In genomic region chr1:53371121-53371666, GRCh38 we compare ENCODE assay signal across 24 cellular contexts. TPM values are rescaled to one million over a fixed set of nuclear protein-coding genes. Genes with fewer than 3 reads are reported as not detected.
DNase-seq lines count a peak whose midpoint lies in the region; ATAC-seq, FAIRE-seq and TF ChIP-seq lines count a peak whose summit lies in the region.
"Had no signal": no experiment of that assay in that cellular context is flagged by ENCODE, and none has a peak within 500 bp of the region (broad histone marks: within the 10 kb centered on the region; RNA-seq: fewer than 3 reads in every experiment).

No MANE protein-coding gene starts in this region.

- no peak overlapping the region for H3T11ph ChIP-seq in H9 (ENCODE audit: low read length)

- H3K18ac ChIP-seq in H9 (ENCODE audit: insufficient read length, low read depth, low read length) = no peak overlapping the region

- no peaks in the 10 kb centered on the region for H3K27me3 ChIP-seq in H9 (ENCODE audit: insufficient read depth, low read length)
- H3K27me3 ChIP-seq: transverse colon had no signal

- peaks cover 31% of the 10 kb centered on the region for H3K27me3 Mint-ChIP-seq in H9 (ENCODE audit: low read depth)
- H3K27me3 Mint-ChIP-seq: stimulated activated memory B cell treated with anti-CD40 and anti-IgM and Interleukin-4, amounts not matched to agents 10 μg/mL and 1 μg/mL and 100 μg/mL, for 72 hours had no signal

- no peaks in the 10 kb centered on the region for H4K20me1 ChIP-seq in H9 (ENCODE audit: control insufficient read depth, insufficient read depth, insufficient read length)

- H4K5ac ChIP-seq in H9 (ENCODE audit: insufficient read length, low read depth, low read length) = no peak overlapping the region

- peaks cover 13 to 23% of the 10 kb centered on the region in 2 experiments for H3K4me1 Mint-ChIP-seq in H9

- H4K91ac ChIP-seq in H9 (ENCODE audit: insufficient read length, low read depth, low read length) = no peak overlapping the region

- no CpG with 5 or more reads among the region's 15 CpGs for WGBS in H9 (ENCODE audit: extremely low coverage, insufficient read length, low lambda C conversion rate)

- no peak overlapping the region for H3K4me3 Mint-ChIP-seq in H9
- H3K4me3 Mint-ChIP-seq: HFFc6; nephron progenitor cell; stimulated activated memory B cell treated with anti-CD40 and anti-IgM and Interleukin-4, amounts not matched to agents 10 μg/mL and 1 μg/mL and 100 μg/mL, for 72 hours had no signal

- H3K9ac ChIP-seq in H9 (ENCODE audit: extremely low read depth, insufficient read length, low read length) = no peak overlapping the region

- H2BK5ac ChIP-seq in H9 (ENCODE audit: insufficient read length, low read length) = no peak overlapping the region

- no peaks in the 10 kb centered on the region; a peak in 1 of 5 replicates for H3K9me3 Mint-ChIP-seq in H9
- H3K9me3 Mint-ChIP-seq: HFFc6; nephron progenitor cell; stimulated activated memory B cell treated with anti-CD40 and anti-IgM and Interleukin-4, amounts not matched to agents 10 μg/mL and 1 μg/mL and 100 μg/mL, for 72 hours had no signal

- H3K9me3 ChIP-seq in H9 (ENCODE audit: control insufficient read depth, low read depth, low read length) = no peaks in the 10 kb centered on the region
- H3K9me3 ChIP-seq: transverse colon had no signal

- H2AK5ac ChIP-seq in H9 (ENCODE audit: insufficient read length, low read length) = no peak overlapping the region

- H3K79me2 ChIP-seq in H9 (ENCODE audit: insufficient read depth, low read length) = no peaks in the 10 kb centered on the region

- no peak overlapping the region for H3K27ac Mint-ChIP-seq in H9
- H3K27ac Mint-ChIP-seq: HFFc6; stimulated activated memory B cell treated with anti-CD40 and anti-IgM and Interleukin-4, amounts not matched to agents 10 μg/mL and 1 μg/mL and 100 μg/mL, for 72 hours had no signal

- intact Hi-C loops in posterior vena cava (cut with DNase I) = no loop called here

- ATAC-seq in activated CD4-positive, CD25-positive, alpha-beta regulatory T cell treated with anti-CD3 and anti-CD28 coated beads, Interleukin-2, amount 50 U/mL, for 24 hours = no peak
- no peak for ATAC-seq in HG02798 (IDR thresholded peaks at IDR 0.05; ENCODE audit: poor library complexity, unreplicated experiment)
- ATAC-seq: stimulated activated memory B cell treated with anti-CD40 and anti-IgM and Interleukin-4, amounts not matched to agents 10 μg/mL and 1 μg/mL and 100 μg/mL, for 72 hours had no signal

- no peak for TF ChIP-seq CTCF in H9 (conservative IDR thresholded peaks at IDR 0.05)
- no peak for TF ChIP-seq CTCF in coronary artery (IDR thresholded peaks at IDR 0.05)
- TF ChIP-seq CTCF in D721Med (IDR thresholded peaks at IDR 0.05; ENCODE audit: insufficient read depth, missing control alignments) = no peak

- peak; percentile 19 for DNase-seq in activated CD4-positive, CD25-positive, alpha-beta regulatory T cell treated with anti-CD3 and anti-CD28 coated beads, Interleukin-2, amount 50 U/mL, for 72 hours
- DNase-seq in H9 (peak; percentile 25), coronary artery (ENCODE audit: low spot score) (peak; percentile 53), posterior vena cava (ENCODE audit: low spot score) (peak; percentile 74), D721Med (ENCODE audit: insufficient read length, low spot score) (no peak), DMS153 treated with DMSO at 0.1 percent for 48 hours (lab: John Stamatoyannopoulos, UW; ENCODE audit: unreplicated experiment) (no peak)
- DNase-seq: activated CD4-positive, alpha-beta T cell treated with anti-CD3 and anti-CD28 coated beads, Interleukin-2, amount 50 U/mL, for 4 hours; amniotic stem cell; caudate nucleus; DMS53; effector CD4-positive, alpha-beta T cell; glutamatergic neuron; HFFc6; Kasumi-1; mesenchymal stem cell; NCI-H1092; nephron progenitor cell; RPMI8226; transverse colon had no signal

- no peak overlapping the region for H3K4me2 ChIP-seq in H9 (ENCODE audit: insufficient read depth, insufficient read length, low read length)

- no peak overlapping the region for H3K23ac ChIP-seq in H9 (ENCODE audit: insufficient read length, low read depth, low read length)

- H3K4ac ChIP-seq in H9 (ENCODE audit: low read depth, low read length) = no peak overlapping the region

- H3K36me3 Mint-ChIP-seq in H9 (ENCODE audit: insufficient read depth in 1 of 3, low read depth in 3 of 3) = no peaks in the 10 kb centered on the region
- H3K36me3 Mint-ChIP-seq: stimulated activated memory B cell treated with anti-CD40 and anti-IgM and Interleukin-4, amounts not matched to agents 10 μg/mL and 1 μg/mL and 100 μg/mL, for 72 hours had no signal

- H3K4me1 ChIP-seq in H9 (ENCODE audit: insufficient read depth, low read length) = peaks cover 1% of the 10 kb centered on the region; the same call in 1 of the 2 replicates

- no peak overlapping the region for H3K4me3 ChIP-seq in coronary artery
- H3K4me3 ChIP-seq: transverse colon had no signal

- H4K8ac ChIP-seq in H9 (replicated peaks; ENCODE audit: insufficient read length, low read depth, low read length) = no peak overlapping the region

- H3K14ac ChIP-seq in H9 (ENCODE audit: insufficient read depth, low read length) = 0 out of 2 replicates have a peak overlapping the region, but pooled peaks have one; percentile 41

- H2BK20ac ChIP-seq in H9 (ENCODE audit: low read depth, low read length, poor library complexity, severe bottlenecking) = no peak overlapping the region

- no peak overlapping the region for H2BK15ac ChIP-seq in H9 (ENCODE audit: low read depth, low read length)

- FAIRE-seq in D721Med (lab: Jason Lieb, UNC) = no peak
- FAIRE-seq: TTC549 had no signal

- no peaks in the 10 kb centered on the region for H3K23me2 ChIP-seq in H9 (ENCODE audit: insufficient read length, low read depth, low read length, poor library complexity, severe bottlenecking)

- H3K56ac ChIP-seq in H9 (ENCODE audit: insufficient read length, low read depth, low read length) = no peak overlapping the region

- no peak overlapping the region for H2AFZ ChIP-seq in H9 (ENCODE audit: low read length)

- H3K27ac ChIP-seq in H9 (ENCODE audit: insufficient read length, low read depth, low read length) (no peak overlapping the region), coronary artery (no peak overlapping the region)
- H3K27ac ChIP-seq: C4-2B, transverse colon had no signal

- no peaks in the 10 kb centered on the region for H3K79me1 ChIP-seq in H9 (ENCODE audit: insufficient read depth, low read depth, low read length, poor library complexity, severe bottlenecking)

- no peak overlapping the region for H2BK12ac ChIP-seq in H9 (ENCODE audit: insufficient read length, low read depth, low read length)

- H2BK120ac ChIP-seq in H9 (ENCODE audit: low read depth, low read length, poor library complexity, severe bottlenecking) = no peak overlapping the region

RNA-seq across cellular contexts. Expression of gene LRP8, which starts 43.3 kb away (rescaled TPM):
- total RNA-seq in H9 (2021) (69.2 and 78.6 TPM in 2 replicates), posterior vena cava (1 to 10 TPM; 5.7 to 7.2 TPM)

Comparison
In these comparisons a context has a peak if more than half of its experiments do, and no peak if none do; other contexts are left out.
1. DNase-seq: peak in activated CD4-positive, CD25-positive, alpha-beta regulatory T cell treated with anti-CD3 and anti-CD28 coated beads, Interleukin-2, amount 50 U/mL, for 72 hours (single experiment), H9 (single experiment), coronary artery (single experiment) and posterior vena cava (single experiment); none in D721Med (single experiment) and DMS153 treated with DMSO at 0.1 percent for 48 hours (single experiment).